ENCODE assay signal across 15 cellular contexts in the genomic region with DNA sequence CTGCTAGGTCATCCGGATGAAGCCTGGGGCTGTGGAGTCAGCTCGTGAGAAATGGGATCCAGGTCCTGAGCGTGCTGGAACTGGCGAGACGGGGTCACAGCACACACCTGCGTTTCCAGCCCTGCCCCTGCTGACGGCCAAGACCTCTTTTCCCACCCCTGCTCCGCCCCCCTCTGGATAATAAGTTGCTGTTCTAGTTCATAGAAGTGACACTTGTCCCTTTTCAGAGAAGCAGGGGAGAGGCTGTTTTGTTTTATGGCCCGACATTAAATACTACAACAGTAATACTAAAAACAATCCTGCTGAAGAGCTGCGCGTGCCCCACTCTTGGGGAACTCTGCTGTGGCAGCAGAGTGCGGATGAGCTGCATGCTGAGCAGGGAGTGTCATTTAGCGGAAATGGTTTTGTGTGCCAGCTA.
DNase-seq lines count a peak whose midpoint lies in the region; TF ChIP-seq lines count a peak whose summit lies in the region.
"Had no signal": no experiment of that assay in that cellular context is flagged by ENCODE, and none has a peak within 500 bp of the region (broad histone marks: within the 10 kb centered on the region; RNA-seq: fewer than 3 reads in every experiment).

No MANE protein-coding gene starts in this region.

- H3K4me3 ChIP-seq in prostate gland: no peak overlapping the region
- H3K4me3 ChIP-seq: colonic mucosa had no signal

- TF ChIP-seq POLR2A in prostate gland (IDR thresholded peaks at IDR 0.05): no peak

- no peaks in the 10 kb centered on the region for H3K4me1 ChIP-seq in prostate gland (replicated peaks)
- H3K4me1 ChIP-seq: colonic mucosa had no signal

- intact Hi-C loops in prostate gland (cut with DNase I): no loop called here

- no peaks in the 10 kb centered on the region for H3K9me3 ChIP-seq in prostate gland
- H3K9me3 ChIP-seq: BE2C, colonic mucosa had no signal

- no peak overlapping the region for H3K27ac ChIP-seq in prostate gland
- H3K27ac ChIP-seq: colonic mucosa, epithelial cell of prostate had no signal

- WGBS in prostate gland: 70% methylated on average over 13 of the region's 13 CpGs

- TF ChIP-seq CTCF in prostate gland (IDR thresholded peaks at IDR 0.05): no peak

- H3K27me3 ChIP-seq in prostate gland (replicated peaks; ENCODE audit: insufficient read depth): no peaks in the 10 kb centered on the region
- H3K27me3 ChIP-seq: BE2C, colonic mucosa had no signal

- H3K36me3 ChIP-seq in prostate gland: no peaks in the 10 kb centered on the region
- H3K36me3 ChIP-seq: BE2C, colonic mucosa had no signal

- peak; percentile 63 for DNase-seq in DMS153 (lab: John Stamatoyannopoulos, UW)
- peak; percentile 44 for DNase-seq in HT-29 (ENCODE audit: low spot score)
- peak; percentile 82 for DNase-seq in NCI-H748 (lab: John Stamatoyannopoulos, UW; ENCODE audit: unreplicated experiment)
- DNase-seq in islet precursor cell: peak; percentile 74
- no peak for DNase-seq in GM19238 (ENCODE audit: insufficient read length, low spot score)
- DNase-seq in middle frontal gyrus (ENCODE audit: extremely low spot score, low spot score): no peak
- DNase-seq in prostate gland (ENCODE audit: low spot score): no peak
- no peak for DNase-seq in COR-L47 (lab: John Stamatoyannopoulos, UW)
- DNase-seq: activated B cell treated with CpG ODN at 0.5 μM for 24 hours; anterior cingulate cortex; BE2C; colonic mucosa; kidney; stimulated activated CD4-positive, alpha-beta T cell treated with anti-CD3 and anti-CD28 coated beads, Interleukin-12 subunit alpha, Interleukin-12 subunit beta, amount 100 ng/mL, for 4 hours had no signal

Comparison
In these comparisons a context has a peak if more than half of its experiments do, and no peak if none do; other contexts are left out.
1. DNase-seq: peak in DMS153 (single experiment), HT-29 (single experiment), NCI-H748 (single experiment) and islet precursor cell (single experiment); none in GM19238 (single experiment), middle frontal gyrus (single experiment), prostate gland (single experiment) and COR-L47 (single experiment).